8 cellular contexts compared by ENCODE assay signal in genomic region chr1:32773764-32774463, GRCh38. TPM values are rescaled to one million over a fixed set of nuclear protein-coding genes. Genes with fewer than 3 reads are reported as not detected.
A peak's percentile ranks its signal among the peaks of the same experiment; 100 is the strongest.
DNase-seq lines count a peak whose midpoint lies in the region; ATAC-seq and TF ChIP-seq lines count a peak whose summit lies in the region.

No MANE protein-coding gene starts in this region.

- no peak overlapping the region for H3K23ac ChIP-seq in mesendoderm (ENCODE audit: low read length)

- no peak overlapping the region for H2AK5ac ChIP-seq in mesendoderm (ENCODE audit: low read length)

- H2BK5ac ChIP-seq in mesendoderm (ENCODE audit: low read length) = no peak overlapping the region

- no peak for ATAC-seq in HG02970 (IDR thresholded peaks at IDR 0.05; ENCODE audit: low FRiP score, unreplicated experiment)
- ATAC-seq in CD4-positive, alpha-beta T cell (ENCODE audit: poor library complexity) = no peak

- no peak overlapping the region for H4K5ac ChIP-seq in mesendoderm (ENCODE audit: low read length)

- H4K8ac ChIP-seq in mesendoderm (ENCODE audit: low read depth, low read length) = no peak overlapping the region

- H3K36me3 Mint-ChIP-seq in activated T-helper 1 cell treated with anti-CD3 and anti-CD28 coated beads, Interleukin-12 subunit alpha, Interleukin-12 subunit beta, Interleukin-2, Interleukin-4 antibody, amounts not matched to agents 30 ng/mL and 10 ng/mL and 1 ng/mL, durations not matched to agents 14 hours and 24 hours and 36 hours (ENCODE audit: low read depth) = peaks cover 23% of the 10 kb centered on the region
- H3K36me3 Mint-ChIP-seq in CD4-positive, alpha-beta T cell (ENCODE audit: low read depth) = peaks cover 34% of the 10 kb centered on the region

- H3K9ac ChIP-seq in mesendoderm (ENCODE audit: low read length) = no peak overlapping the region

- no peak overlapping the region for H3K4ac ChIP-seq in mesendoderm (ENCODE audit: low read depth, low read length)

- H3K36me3 ChIP-seq in H7 (replicated peaks; ENCODE audit: control insufficient read depth, insufficient read depth, low read length) = peaks cover 14% of the 10 kb centered on the region
- peaks cover 9% of the 10 kb centered on the region for H3K36me3 ChIP-seq in mesendoderm (ENCODE audit: control insufficient read depth, insufficient read depth, low read length)

- intact Hi-C loops in activated T-helper 1 cell treated with anti-CD3 and anti-CD28 coated beads, Interleukin-12 subunit alpha, Interleukin-12 subunit beta, Interleukin-2, Interleukin-4 antibody, amounts not matched to agents 30 ng/mL and 10 ng/mL and 1 ng/mL, durations not matched to agents 14 hours and 24 hours and 36 hours (cut with micrococcal nuclease) = loop anchor here (1.0 to 5.0 kb wide), 4 partner anchors 24 to 327 kb away; no protein-coding TSS in a partner anchor
- intact Hi-C loops in CD4-positive, alpha-beta T cell (cut with DNase I, micrococcal nuclease) = loop anchor here (1.0 to 10.0 kb wide), 4 partner anchors 62 to 372 kb away; no protein-coding TSS in a partner anchor

- no peak overlapping the region for H3K4me2 ChIP-seq in mesendoderm (ENCODE audit: low read length)

- no peak overlapping the region for H3K56ac ChIP-seq in mesendoderm (ENCODE audit: low read length)

- H3K27ac ChIP-seq in 22Rv1 = peak overlapping the region; percentile 39
- H3K27ac ChIP-seq in mesendoderm (ENCODE audit: low read depth, low read length) = no peak overlapping the region
- no peak overlapping the region for H3K27ac ChIP-seq in CD4-positive, alpha-beta T cell (ENCODE audit: low read depth, low read length)

- H2BK120ac ChIP-seq in mesendoderm (ENCODE audit: low read depth, low read length) = no peak overlapping the region

- no CpG with 5 or more reads among the region's 7 CpGs for WGBS in mesendoderm (ENCODE audit: extremely low coverage, insufficient coverage, low lambda C conversion rate)

- no peaks in the 10 kb centered on the region for H3K9me3 ChIP-seq in CD4-positive, alpha-beta T cell (ENCODE audit: control insufficient read depth, low read length)

- H2BK15ac ChIP-seq in mesendoderm (replicated peaks; ENCODE audit: low read depth) = no peak overlapping the region

- no peaks in the 10 kb centered on the region for H3K79me2 ChIP-seq in mesendoderm (ENCODE audit: control insufficient read depth, insufficient read depth, low read length)

- no peak overlapping the region for H3K4me3 Mint-ChIP-seq in activated T-helper 1 cell treated with anti-CD3 and anti-CD28 coated beads, Interleukin-12 subunit alpha, Interleukin-12 subunit beta, Interleukin-2, Interleukin-4 antibody, amounts not matched to agents 30 ng/mL and 10 ng/mL and 1 ng/mL, durations not matched to agents 14 hours and 24 hours and 36 hours
- no peak overlapping the region for H3K4me3 Mint-ChIP-seq in CD4-positive, alpha-beta T cell

- no peaks in the 10 kb centered on the region for H3K79me1 ChIP-seq in mesendoderm (ENCODE audit: low read length)

- no peaks in the 10 kb centered on the region for H3K4me1 ChIP-seq in mesendoderm (ENCODE audit: control insufficient read depth, low read depth, low read length)

- H3K4me3 ChIP-seq in H7 (ENCODE audit: insufficient read depth, low read depth, low read length) (no peak overlapping the region), mesendoderm (ENCODE audit: low read length) (no peak overlapping the region)

- POLR2A ChIA-PET in CD4-positive, alpha-beta T cell (lab: Charles Lee) = interaction anchor here (1.8 kb wide), 1 partner anchor 62 kb away, joined by 13 read pairs; no protein-coding TSS in a partner anchor

- no peaks in the 10 kb centered on the region for H3K27me3 ChIP-seq in H7 (ENCODE audit: control insufficient read depth, insufficient read depth, low read length)
- no peaks in the 10 kb centered on the region for H3K27me3 ChIP-seq in mesendoderm (ENCODE audit: insufficient read depth, low read length, poor library complexity)
- H3K27me3 ChIP-seq in CD4-positive, alpha-beta T cell (ENCODE audit: control insufficient read depth, insufficient read depth, low read length) = no peaks in the 10 kb centered on the region

- CTCF ChIA-PET in CD4-positive, alpha-beta T cell (lab: Charles Lee) = interaction anchor here (0.7 to 5.1 kb wide), 10 partner anchors 8 to 373 kb away, joined by 3 to 93 read pairs (median 4); no protein-coding TSS in a partner anchor

- no peak overlapping the region for H3K18ac ChIP-seq in mesendoderm (ENCODE audit: low read length)

- DNase-seq in H7 = peak; percentile 37
- no peak for DNase-seq in activated T-helper 1 cell treated with anti-CD3 and anti-CD28 coated beads, Interleukin-12 subunit alpha, Interleukin-12 subunit beta, Interleukin-2, Interleukin-4 antibody, amounts not matched to agents 30 ng/mL and 10 ng/mL and 1 ng/mL, durations not matched to agents 14 hours and 24 hours and 36 hours (ENCODE audit: low spot score)
- DNase-seq in mesendoderm = peak; percentile 10
- no peak for DNase-seq in SIG-M5 treated with dmso at 0.1 percent for 504 hours (lab: John Stamatoyannopoulos, UW; ENCODE audit: unreplicated experiment)
- DNase-seq in CD4-positive, alpha-beta T cell = no peak
- DNase-seq in NCI-H345 treated with DMSO at 0.1 percent for 48 hours (lab: John Stamatoyannopoulos, UW; ENCODE audit: unreplicated experiment) = no peak

- TF ChIP-seq CTCF in 22Rv1 (IDR thresholded peaks at IDR 0.05) = no peak
- no peak for TF ChIP-seq CTCF in CD4-positive, alpha-beta T cell (IDR thresholded peaks at IDR 0.05)

- no peaks in the 10 kb centered on the region for H3K9me3 Mint-ChIP-seq in activated T-helper 1 cell treated with anti-CD3 and anti-CD28 coated beads, Interleukin-12 subunit alpha, Interleukin-12 subunit beta, Interleukin-2, Interleukin-4 antibody, amounts not matched to agents 30 ng/mL and 10 ng/mL and 1 ng/mL, durations not matched to agents 14 hours and 24 hours and 36 hours
- no peaks in the 10 kb centered on the region for H3K9me3 Mint-ChIP-seq in CD4-positive, alpha-beta T cell

- no peaks in the 10 kb centered on the region for H3K27me3 Mint-ChIP-seq in activated T-helper 1 cell treated with anti-CD3 and anti-CD28 coated beads, Interleukin-12 subunit alpha, Interleukin-12 subunit beta, Interleukin-2, Interleukin-4 antibody, amounts not matched to agents 30 ng/mL and 10 ng/mL and 1 ng/mL, durations not matched to agents 14 hours and 24 hours and 36 hours (ENCODE audit: insufficient read depth)
- no peaks in the 10 kb centered on the region for H3K27me3 Mint-ChIP-seq in CD4-positive, alpha-beta T cell

- H3K4me1 Mint-ChIP-seq in activated T-helper 1 cell treated with anti-CD3 and anti-CD28 coated beads, Interleukin-12 subunit alpha, Interleukin-12 subunit beta, Interleukin-2, Interleukin-4 antibody, amounts not matched to agents 30 ng/mL and 10 ng/mL and 1 ng/mL, durations not matched to agents 14 hours and 24 hours and 36 hours (ENCODE audit: low read depth) = peaks cover 26% of the 10 kb centered on the region
- H3K4me1 Mint-ChIP-seq in CD4-positive, alpha-beta T cell (ENCODE audit: low read depth) = peaks cover 5% of the 10 kb centered on the region

- peak overlapping the region; percentile 36 for H3K27ac Mint-ChIP-seq in activated T-helper 1 cell treated with anti-CD3 and anti-CD28 coated beads, Interleukin-12 subunit alpha, Interleukin-12 subunit beta, Interleukin-2, Interleukin-4 antibody, amounts not matched to agents 30 ng/mL and 10 ng/mL and 1 ng/mL, durations not matched to agents 14 hours and 24 hours and 36 hours
- H3K27ac Mint-ChIP-seq in CD4-positive, alpha-beta T cell = no peak overlapping the region

RNA-seq across cellular contexts. Expression of gene YARS1, which starts 43.2 kb away (rescaled TPM):
- 239 and 260 TPM in 2 replicates for total RNA-seq in H7 (2014; rRNA removed; shearing (Covaris generic))
- total RNA-seq in activated T-helper 1 cell treated with anti-CD3 and anti-CD28 coated beads, Interleukin-12 subunit alpha, Interleukin-12 subunit beta, Interleukin-2, Interleukin-4 antibody, amounts not matched to agents 30 ng/mL and 10 ng/mL and 1 ng/mL, durations not matched to agents 14 hours and 24 hours and 36 hours = 205 and 225 TPM in 2 replicates
- polyA plus RNA-seq in mesendoderm (2013, experiment 1 of 2) = 217 TPM
- 220 TPM for polyA plus RNA-seq in mesendoderm (2013, experiment 2 of 2)
- 10 to 100 TPM; 67.6 to 73.2 TPM for total RNA-seq in CD4-positive, alpha-beta T cell

RNA-seq across cellular contexts. Expression of gene S100PBP, which starts 43.5 kb away (rescaled TPM):
- total RNA-seq in H7 (2014; rRNA removed; shearing (Covaris generic)) = 83.0 and 83.4 TPM in 2 replicates
- 48.8 and 55.8 TPM in 2 replicates for total RNA-seq in activated T-helper 1 cell treated with anti-CD3 and anti-CD28 coated beads, Interleukin-12 subunit alpha, Interleukin-12 subunit beta, Interleukin-2, Interleukin-4 antibody, amounts not matched to agents 30 ng/mL and 10 ng/mL and 1 ng/mL, durations not matched to agents 14 hours and 24 hours and 36 hours
- 15.2 TPM for polyA plus RNA-seq in mesendoderm (2013, experiment 1 of 2)
- 15.5 TPM for polyA plus RNA-seq in mesendoderm (2013, experiment 2 of 2)
- total RNA-seq in CD4-positive, alpha-beta T cell = 10 to 100 TPM; 18.8 to 21.6 TPM

Comparison
In these comparisons a context has a peak if more than half of its experiments do, and no peak if none do; other contexts are left out.
1. DNase-seq: peak in H7 (single experiment) and mesendoderm (single experiment); none in activated T-helper 1 cell treated with anti-CD3 and anti-CD28 coated beads, Interleukin-12 subunit alpha, Interleukin-12 subunit beta, Interleukin-2, Interleukin-4 antibody, amounts not matched to agents 30 ng/mL and 10 ng/mL and 1 ng/mL, durations not matched to agents 14 hours and 24 hours and 36 hours (single experiment), SIG-M5 treated with dmso at 0.1 percent for 504 hours (single experiment), CD4-positive, alpha-beta T cell (0 of 10) and NCI-H345 treated with DMSO at 0.1 percent for 48 hours (single experiment).